Comparison of ENCODE assay signal across 12 cellular contexts in the genomic region with DNA sequence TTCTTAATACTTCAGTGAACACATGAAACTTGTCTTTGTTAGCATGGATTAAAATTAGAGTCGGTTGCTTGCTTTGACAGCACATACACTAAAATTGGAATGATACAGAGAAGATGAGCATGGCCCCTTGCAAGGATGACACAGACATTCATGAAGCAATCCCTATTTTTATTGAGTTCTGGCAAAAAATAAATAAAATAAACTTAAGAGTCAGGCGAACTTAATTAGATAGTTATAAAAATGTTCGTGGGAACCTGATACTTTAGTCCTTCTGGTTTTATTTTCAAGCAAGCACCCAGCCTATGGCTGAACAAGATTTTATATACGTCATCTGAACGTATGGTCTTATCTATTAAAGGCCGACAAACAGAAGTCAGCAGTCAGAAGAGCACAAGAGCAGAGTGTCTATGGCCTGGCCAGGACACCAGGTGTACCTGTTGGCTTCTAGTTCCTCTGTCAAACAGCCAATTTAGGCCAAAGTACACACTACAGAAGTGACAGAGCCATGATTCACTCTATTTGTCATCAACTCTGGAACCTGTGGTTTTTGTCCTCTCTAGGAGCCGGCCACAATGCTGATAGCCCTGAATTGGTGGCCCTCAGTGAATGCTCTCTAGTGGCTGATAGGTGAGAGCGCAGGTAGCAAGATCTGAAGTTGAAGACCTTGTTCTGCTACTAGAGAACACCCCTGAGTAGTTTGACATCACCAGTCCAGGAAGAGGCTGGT.
DNase-seq lines count a peak whose midpoint lies in the region; ATAC-seq and TF ChIP-seq lines count a peak whose summit lies in the region.
"Had no signal": no experiment of that assay in that cellular context is flagged by ENCODE, and none has a peak within 500 bp of the region (broad histone marks: within the 10 kb centered on the region; RNA-seq: fewer than 3 reads in every experiment).

No MANE protein-coding gene starts in this region.

- in situ Hi-C loops in GM13976 (cut with MboI; ENCODE audit: low sequenced_read_pairs, unreplicated experiment): no loop called here

- no peak for ATAC-seq in T-helper 17 cell
- peak; percentile 88 for ATAC-seq in left lung
- ATAC-seq in GM19023 (IDR thresholded peaks at IDR 0.05; ENCODE audit: unreplicated experiment): no peak
- no peak for ATAC-seq in GM21526 (IDR thresholded peaks at IDR 0.05; ENCODE audit: low FRiP score, unreplicated experiment)
- ATAC-seq: stimulated activated memory B cell treated with anti-CD40 and anti-IgM and Interleukin-4, amounts not matched to agents 10 μg/mL and 1 μg/mL and 100 μg/mL, for 72 hours had no signal

- DNase-seq in HT-29 (ENCODE audit: low spot score) (peak; percentile 99), T-helper 17 cell (no peak), left lung (peak in 1 of 2 donors; percentile 63), glutamatergic neuron (no peak), GM13976 (ENCODE audit: low spot score) (no peak)
- DNase-seq: GOT3, NCI-H1436 had no signal

- H3K27ac ChIP-seq in C4-2B: peak overlapping the region; percentile 61
- peak overlapping the region; percentile 15 to 19 for H3K27ac ChIP-seq in left lung
- H3K27ac ChIP-seq: neutrophil had no signal

- H3K27ac Mint-ChIP-seq in T-helper 17 cell: peak overlapping the region; percentile 65
- H3K27ac Mint-ChIP-seq in glutamatergic neuron (ENCODE audit: unreplicated experiment): no peak overlapping the region
- H3K27ac Mint-ChIP-seq: stimulated activated memory B cell treated with anti-CD40 and anti-IgM and Interleukin-4, amounts not matched to agents 10 μg/mL and 1 μg/mL and 100 μg/mL, for 72 hours had no signal

- no peak overlapping the region for H3K4me3 ChIP-seq in left lung

- peaks cover 0 to 84% of the 10 kb centered on the region in 2 donors for H3K36me3 ChIP-seq in left lung

- intact Hi-C loops in left lung (cut with DNase I): no loop called here

- H3K9me3 Mint-ChIP-seq in glutamatergic neuron (ENCODE audit: unreplicated experiment): no peaks in the 10 kb centered on the region
- H3K9me3 Mint-ChIP-seq: stimulated activated memory B cell treated with anti-CD40 and anti-IgM and Interleukin-4, amounts not matched to agents 10 μg/mL and 1 μg/mL and 100 μg/mL, for 72 hours had no signal

- H3K36me3 Mint-ChIP-seq in T-helper 17 cell (ENCODE audit: low read depth) (peaks cover 2% of the 10 kb centered on the region), glutamatergic neuron (ENCODE audit: unreplicated experiment) (no peaks in the 10 kb centered on the region)

- no peaks in the 10 kb centered on the region for H3K9me3 ChIP-seq in T-helper 17 cell (ENCODE audit: control insufficient read depth, low read length, poor library complexity, severe bottlenecking)
- H3K9me3 ChIP-seq in left lung: no peaks in the 10 kb centered on the region
- H3K9me3 ChIP-seq: neutrophil had no signal

- TF ChIP-seq CTCF in C4-2B (conservative IDR thresholded peaks at IDR 0.05) (peak; percentile 75), left lung (IDR thresholded peaks at IDR 0.05) (no peak), glutamatergic neuron (IDR thresholded peaks at IDR 0.05; ENCODE audit: partially characterized antibody, unreplicated experiment) (no peak), GM13976 (IDR thresholded peaks at IDR 0.05; ENCODE audit: borderline replicate concordance, control extremely low read depth, extremely low read depth, insufficient read depth, missing control alignments) (no peak)

- H3K4me1 Mint-ChIP-seq in T-helper 17 cell (peaks cover 6% of the 10 kb centered on the region), glutamatergic neuron (ENCODE audit: low read depth, unreplicated experiment) (peaks cover 4% of the 10 kb centered on the region)
- H3K4me1 Mint-ChIP-seq: stimulated activated memory B cell treated with anti-CD40 and anti-IgM and Interleukin-4, amounts not matched to agents 10 μg/mL and 1 μg/mL and 100 μg/mL, for 72 hours had no signal

- no peak overlapping the region for H3K4me3 Mint-ChIP-seq in T-helper 17 cell
- H3K4me3 Mint-ChIP-seq in glutamatergic neuron (ENCODE audit: unreplicated experiment): no peak overlapping the region
- H3K4me3 Mint-ChIP-seq: stimulated activated memory B cell treated with anti-CD40 and anti-IgM and Interleukin-4, amounts not matched to agents 10 μg/mL and 1 μg/mL and 100 μg/mL, for 72 hours had no signal

- H3K27me3 Mint-ChIP-seq in T-helper 17 cell: no peaks in the 10 kb centered on the region
- no peaks in the 10 kb centered on the region for H3K27me3 Mint-ChIP-seq in glutamatergic neuron (ENCODE audit: unreplicated experiment)
- H3K27me3 Mint-ChIP-seq: stimulated activated memory B cell treated with anti-CD40 and anti-IgM and Interleukin-4, amounts not matched to agents 10 μg/mL and 1 μg/mL and 100 μg/mL, for 72 hours had no signal

- H3K4me1 ChIP-seq in left lung: peaks cover 0 to 17% of the 10 kb centered on the region in 2 donors

- no peaks in the 10 kb centered on the region for H3K27me3 ChIP-seq in left lung
- H3K27me3 ChIP-seq: neutrophil had no signal
